ENCODE assay signal across 15 cellular contexts in genomic region chr1:205998457-205999241, GRCh38. TPM values are rescaled to one million over a fixed set of nuclear protein-coding genes. Genes with fewer than 3 reads are reported as not detected.
DNase-seq lines count a peak whose midpoint lies in the region; ATAC-seq, FAIRE-seq and TF ChIP-seq lines count a peak whose summit lies in the region.
"Had no signal": no experiment of that assay in that cellular context is flagged by ENCODE, and none has a peak within 500 bp of the region (broad histone marks: within the 10 kb centered on the region; RNA-seq: fewer than 3 reads in every experiment).

No MANE protein-coding gene starts in this region.

- BruUV-seq in HepG2 (replicated peaks; lab: Mats Ljungman, UMichigan): no TSS peak

- no peak for TF ChIP-seq CTCF in right lobe of liver (IDR thresholded peaks at IDR 0.05)
- no peak for TF ChIP-seq CTCF in HepG2 (CRISPR knock-in tag; IDR thresholded peaks at IDR 0.05)
- TF ChIP-seq CTCF in cardiac muscle cell (IDR thresholded peaks at IDR 0.05; ENCODE audit: low read depth, low read length): no peak
- TF ChIP-seq CTCF in nephron (IDR thresholded peaks at IDR 0.05; ENCODE audit: unreplicated experiment in 3 of 3): no peak

- H3K4me3 Mint-ChIP-seq in nephron: peak overlapping the region in 1 of 3 experiments; percentile 3

- no peak overlapping the region for H3K4me2 ChIP-seq in HepG2 (ENCODE audit: low read depth, low read length)

- no peaks in the 10 kb centered on the region for H3K27me3 Mint-ChIP-seq in nephron (ENCODE audit: low read depth)

- peak; percentile 62 to 85 (median 72) for ATAC-seq in right lobe of liver
- ATAC-seq in HepG2: no peak

- H3K4me1 Mint-ChIP-seq in nephron: peaks cover 54% of the 10 kb centered on the region

- DNase-seq in right lobe of liver (peak in 2 of 3 donors; percentile 69 to 86), HepG2 (ENCODE audit: low spot score) (no peak), cardiac muscle cell (ENCODE audit: low read depth in 1 of 2, low spot score in 1 of 2) (peak in 1 of 2 donors; percentile 89), NCI-H774 (lab: John Stamatoyannopoulos, UW) (no peak), activated gamma-delta T cell treated with Interleukin-2 at 50 U/mL for 16 hours (no peak), NCI-H187 treated with DMSO at 0.1 percent for 48 hours (lab: John Stamatoyannopoulos, UW) (no peak)
- no peak for DNase-seq in activated CD4-positive, alpha-beta T cell treated with anti-CD3 and anti-CD28 coated beads, Interleukin-2, amount 50 U/mL, for 4 hours
- DNase-seq: dermis blood vessel endothelial cell, NCI-H526 treated with DMSO at 0.1 percent for 48 hours, SIG-M5, uterus had no signal

- POLR2A ChIA-PET in HepG2 (lab: Yijun Ruan, JAX): no interaction called here

- TF ChIP-seq EP300 in HepG2 (IDR thresholded peaks at IDR 0.05; ENCODE audit: low read depth in 2 of 2, low read length in 2 of 2) (no peak), HepG2 (CRISPR knock-in tag; IDR thresholded peaks at IDR 0.05; ENCODE audit: borderline replicate concordance) (no peak)

- intact Hi-C loops in right lobe of liver (cut with DNase I): no loop called here
- intact Hi-C loops in HepG2 (cut with micrococcal nuclease; ENCODE audit: unreplicated experiment): no loop called here

- in situ Hi-C loops in HepG2 (cut with HindIII; ENCODE audit: extremely low pct_ligation_motif_present, low pct_unique_long_range_greater_than_20kb): no loop called here

- no peaks in the 10 kb centered on the region for H3K36me3 ChIP-seq in right lobe of liver
- H3K36me3 ChIP-seq in HepG2 (replicated peaks in 1 of 2; ENCODE audit: control insufficient read depth in 1 of 2, insufficient read depth in 2 of 2, low read length in 2 of 2): no peaks in the 10 kb centered on the region
- H3K36me3 ChIP-seq in cardiac muscle cell: no peaks in the 10 kb centered on the region
- H3K36me3 ChIP-seq: uterus had no signal

- H3K79me2 ChIP-seq in HepG2 (ENCODE audit: insufficient read depth, low read length): no peaks in the 10 kb centered on the region

- no peak overlapping the region for H2AFZ ChIP-seq in HepG2 (ENCODE audit: low read length)

- no peak for FAIRE-seq in HepG2 (lab: Jason Lieb, UNC)
- FAIRE-seq: D721Med had no signal

- H3K36me3 Mint-ChIP-seq in nephron (ENCODE audit: low read depth): no peaks in the 10 kb centered on the region

- no peaks in the 10 kb centered on the region for H3K9me3 ChIP-seq in right lobe of liver
- no peaks in the 10 kb centered on the region for H3K9me3 ChIP-seq in HepG2 (ENCODE audit: low read length)
- H3K9me3 ChIP-seq in cardiac muscle cell (ENCODE audit: low read depth): no peaks in the 10 kb centered on the region
- H3K9me3 ChIP-seq: uterus had no signal

- 55% methylated on average over 10 of the region's 13 CpGs for WGBS in right lobe of liver (ENCODE audit: insufficient coverage, low coverage, low lambda C conversion rate, missing lambda C conversion rate)
- WGBS in HepG2 (ENCODE audit: low lambda C conversion rate): 59% methylated on average over 13 of the region's 13 CpGs

- no peak for TF ChIP-seq RAD21 in HepG2 (CRISPR knock-in tag; IDR thresholded peaks at IDR 0.05)

- H3K27me3 ChIP-seq in right lobe of liver: no peaks in the 10 kb centered on the region
- H3K27me3 ChIP-seq in HepG2 (ENCODE audit: control insufficient read depth in 1 of 2, insufficient read depth in 2 of 2, low read length in 2 of 2): peaks cover 0 to 2% of the 10 kb centered on the region in 2 experiments; a peak in 2 of 5 replicates
- no peaks in the 10 kb centered on the region for H3K27me3 ChIP-seq in cardiac muscle cell
- H3K27me3 ChIP-seq: uterus had no signal

- TF ChIP-seq POLR2A in right lobe of liver (IDR thresholded peaks at IDR 0.05) (no peak), HepG2 (IDR thresholded peaks at IDR 0.05; ENCODE audit: insufficient read depth in 1 of 2, low read depth in 2 of 2, low read length in 2 of 2) (no peak)

- CTCF ChIA-PET in HepG2 (lab: Yijun Ruan, JAX; ENCODE audit: low intra/inter-chr PET ratio, low total read pairs): no interaction called here

- no peak overlapping the region for H3K9ac ChIP-seq in HepG2 (ENCODE audit: insufficient read depth, low read depth, low read length)

- peaks cover 6% of the 10 kb centered on the region for H3K9me3 Mint-ChIP-seq in nephron

- peak overlapping the region; percentile 21 to 32 (median 21) for H3K27ac Mint-ChIP-seq in nephron

- H3K27ac ChIP-seq in right lobe of liver (no peak overlapping the region), HepG2 (ENCODE audit: extremely low read length, insufficient read depth, low read length) (no peak overlapping the region), cardiac muscle cell (peak overlapping the region; percentile 95)
- H3K27ac ChIP-seq: uterus had no signal

- H3K4me3 ChIP-seq in right lobe of liver (no peak overlapping the region), HepG2 (replicated peaks in 1 of 3; ENCODE audit: insufficient read depth in 1 of 3, low read depth in 2 of 3, low read length in 3 of 3) (no peak overlapping the region), cardiac muscle cell (no peak overlapping the region)
- H3K4me3 ChIP-seq: uterus had no signal

- no peaks in the 10 kb centered on the region for H4K20me1 ChIP-seq in HepG2 (ENCODE audit: insufficient read depth, low read length)

- H3K4me1 ChIP-seq in right lobe of liver: peaks cover 0 to 8% (median 0%) of the 10 kb centered on the region in 4 donors
- peaks cover 2% of the 10 kb centered on the region for H3K4me1 ChIP-seq in HepG2 (ENCODE audit: insufficient read depth, low read length)
- peaks cover 27% of the 10 kb centered on the region for H3K4me1 ChIP-seq in cardiac muscle cell (ENCODE audit: low read depth)
- H3K4me1 ChIP-seq: uterus had no signal

RNA-seq across cellular contexts. Expression of gene RAB7B, which starts 4.5 kb away (rescaled TPM):
- 1 to 10 TPM in 1 of 6 experiments, under 1 TPM in 5; 0.14 to 1.4 (median 0.37) TPM for total RNA-seq in right lobe of liver
- 0.34 and 0.46 TPM in 2 replicates for total RNA-seq in HepG2 (2016; rRNA removed; fragmentation: Illumina TruSeq; extraction: Trizol)
- not detected in 2 replicates for total RNA-seq in HepG2 (2016; cell fraction: cytosol; rRNA removed; fragmentation: Illumina TruSeq; extraction: Trizol; ENCODE audit: low read depth)
- 0.32 and 0.49 TPM in 2 replicates for total RNA-seq in HepG2 (2016; cell fraction: insoluble cytoplasmic fraction; rRNA removed; fragmentation: Illumina TruSeq; extraction: Trizol)
- total RNA-seq in HepG2 (2016; cell fraction: membrane; rRNA removed; fragmentation: Illumina TruSeq; extraction: Trizol): 0.22 TPM in 1 of 2 replicates, not detected in the other
- total RNA-seq in HepG2 (2016; cell fraction: nucleus; rRNA removed; fragmentation: Illumina TruSeq; extraction: Trizol): 0.19 and 0.28 TPM in 2 replicates
- polyA plus RNA-seq in HepG2 (2011; rRNA removed): 0.05 and 0.39 TPM in 2 replicates
- polyA plus RNA-seq in HepG2 (2011; cell fraction: cytosol; rRNA removed): 0.09 and 0.19 TPM in 2 replicates
- polyA plus RNA-seq in HepG2 (2011; cell fraction: nucleus; rRNA removed): 0.31 and 0.34 TPM in 2 replicates
- polyA plus RNA-seq in HepG2 (2012): not detected in 2 replicates
- 0.06 and 0.08 TPM in 2 replicates for polyA plus RNA-seq in HepG2 (2016; cell fraction: cytosol; fragmentation: Illumina TruSeq; extraction: Trizol; ENCODE audit: low read depth)
- 0.50 and 0.66 TPM in 2 replicates for polyA plus RNA-seq in HepG2 (2016; cell fraction: insoluble cytoplasmic fraction; fragmentation: Illumina TruSeq; extraction: Trizol; ENCODE audit: low read depth)
- 0.10 TPM in 1 of 2 replicates, not detected in the other for polyA plus RNA-seq in HepG2 (2016; cell fraction: membrane; fragmentation: Illumina TruSeq; extraction: Trizol; ENCODE audit: low read depth)
- 0.24 TPM in 1 of 2 replicates, not detected in the other for polyA plus RNA-seq in HepG2 (2016; cell fraction: nucleus; fragmentation: Illumina TruSeq; extraction: Trizol; ENCODE audit: insufficient read depth, low read depth)
- polyA minus RNA-seq in HepG2 (2011; rRNA and poly(A)+ RNA removed; ENCODE audit: low replicate concordance): 0.12 TPM in 1 of 2 replicates, not detected in the other
- not detected in 2 replicates for polyA minus RNA-seq in HepG2 (2011; cell fraction: cytosol; rRNA and poly(A)+ RNA removed)
- polyA minus RNA-seq in HepG2 (2011; cell fraction: nucleus; rRNA and poly(A)+ RNA removed): not detected in 2 replicates
- 1.2 and 2.1 TPM in 2 replicates for total RNA-seq in cardiac muscle cell
- polyA plus RNA-seq in cardiac muscle cell: 2.2 and 4.9 TPM in 2 replicates
- total RNA-seq: dermis blood vessel endothelial cell had no signal

RNA-seq across cellular contexts. Expression of gene CTSE, which starts 25.0 kb away (rescaled TPM):
- total RNA-seq in right lobe of liver (under 1 TPM in 2 of 6 experiments, not detected in 4; 0.11 to 0.22 TPM), HepG2 (2016; rRNA removed; fragmentation: Illumina TruSeq; extraction: Trizol) (0.69 and 0.95 TPM in 2 replicates), cardiac muscle cell (not detected in 2 replicates)
- total RNA-seq in HepG2 (2016; cell fraction: cytosol; rRNA removed; fragmentation: Illumina TruSeq; extraction: Trizol; ENCODE audit: low read depth): 0.18 and 0.20 TPM in 2 replicates
- total RNA-seq in HepG2 (2016; cell fraction: insoluble cytoplasmic fraction; rRNA removed; fragmentation: Illumina TruSeq; extraction: Trizol): 0.62 and 0.76 TPM in 2 replicates
- total RNA-seq in HepG2 (2016; cell fraction: membrane; rRNA removed; fragmentation: Illumina TruSeq; extraction: Trizol): 0.19 and 0.48 TPM in 2 replicates
- 1.3 and 1.4 TPM in 2 replicates for total RNA-seq in HepG2 (2016; cell fraction: nucleus; rRNA removed; fragmentation: Illumina TruSeq; extraction: Trizol)
- polyA plus RNA-seq in HepG2 (2011; rRNA removed) (0.37 and 0.50 TPM in 2 replicates), cardiac muscle cell (not detected in 2 replicates)
- 0.50 and 0.58 TPM in 2 replicates for polyA plus RNA-seq in HepG2 (2011; cell fraction: cytosol; rRNA removed)
- 0.06 and 0.26 TPM in 2 replicates for polyA plus RNA-seq in HepG2 (2011; cell fraction: nucleus; rRNA removed)
- 0.19 and 0.23 TPM in 2 replicates for polyA plus RNA-seq in HepG2 (2012)
- 0.18 and 0.36 TPM in 2 replicates for polyA plus RNA-seq in HepG2 (2016; cell fraction: cytosol; fragmentation: Illumina TruSeq; extraction: Trizol; ENCODE audit: low read depth)
- polyA plus RNA-seq in HepG2 (2016; cell fraction: insoluble cytoplasmic fraction; fragmentation: Illumina TruSeq; extraction: Trizol; ENCODE audit: low read depth): 0.30 and 0.46 TPM in 2 replicates
- polyA plus RNA-seq in HepG2 (2016; cell fraction: membrane; fragmentation: Illumina TruSeq; extraction: Trizol; ENCODE audit: low read depth): 0.26 and 0.27 TPM in 2 replicates
- 1.6 and 2.5 TPM in 2 replicates for polyA plus RNA-seq in HepG2 (2016; cell fraction: nucleus; fragmentation: Illumina TruSeq; extraction: Trizol; ENCODE audit: insufficient read depth, low read depth)
- polyA minus RNA-seq in HepG2 (2011; rRNA and poly(A)+ RNA removed; ENCODE audit: low replicate concordance): 0.07 and 0.26 TPM in 2 replicates
- not detected in 2 replicates for polyA minus RNA-seq in HepG2 (2011; cell fraction: cytosol; rRNA and poly(A)+ RNA removed)
- 0.25 TPM in 1 of 2 replicates, not detected in the other for polyA minus RNA-seq in HepG2 (2011; cell fraction: nucleus; rRNA and poly(A)+ RNA removed)
- total RNA-seq: dermis blood vessel endothelial cell, omental fat pad had no signal

RNA-seq across cellular contexts. Expression of gene RHEX, which starts 54.3 kb away (rescaled TPM):
- under 1 TPM in 5 of 6 experiments, not detected in 1; 0.18 to 0.57 (median 0.26) TPM for total RNA-seq in right lobe of liver
- 1.6 and 2.7 TPM in 2 replicates for total RNA-seq in HepG2 (2016; rRNA removed; fragmentation: Illumina TruSeq; extraction: Trizol)
- total RNA-seq in HepG2 (2016; cell fraction: cytosol; rRNA removed; fragmentation: Illumina TruSeq; extraction: Trizol; ENCODE audit: low read depth): 0.51 and 0.71 TPM in 2 replicates
- 1.9 and 3.2 TPM in 2 replicates for total RNA-seq in HepG2 (2016; cell fraction: insoluble cytoplasmic fraction; rRNA removed; fragmentation: Illumina TruSeq; extraction: Trizol)
- 1.2 and 1.3 TPM in 2 replicates for total RNA-seq in HepG2 (2016; cell fraction: membrane; rRNA removed; fragmentation: Illumina TruSeq; extraction: Trizol)
- 9.2 and 9.4 TPM in 2 replicates for total RNA-seq in HepG2 (2016; cell fraction: nucleus; rRNA removed; fragmentation: Illumina TruSeq; extraction: Trizol)
- polyA plus RNA-seq in HepG2 (2011; rRNA removed): 1.3 and 1.4 TPM in 2 replicates
- polyA plus RNA-seq in HepG2 (2011; cell fraction: cytosol; rRNA removed): 0.76 and 0.82 TPM in 2 replicates
- polyA plus RNA-seq in HepG2 (2011; cell fraction: nucleus; rRNA removed): 3.7 and 4.5 TPM in 2 replicates
- polyA plus RNA-seq in HepG2 (2012): 1.2 and 2.7 TPM in 2 replicates
- polyA plus RNA-seq in HepG2 (2016; cell fraction: cytosol; fragmentation: Illumina TruSeq; extraction: Trizol; ENCODE audit: low read depth): 0.32 and 0.57 TPM in 2 replicates
- polyA plus RNA-seq in HepG2 (2016; cell fraction: insoluble cytoplasmic fraction; fragmentation: Illumina TruSeq; extraction: Trizol; ENCODE audit: low read depth): 1.2 and 1.8 TPM in 2 replicates
- 0.90 and 1.1 TPM in 2 replicates for polyA plus RNA-seq in HepG2 (2016; cell fraction: membrane; fragmentation: Illumina TruSeq; extraction: Trizol; ENCODE audit: low read depth)
- polyA plus RNA-seq in HepG2 (2016; cell fraction: nucleus; fragmentation: Illumina TruSeq; extraction: Trizol; ENCODE audit: insufficient read depth, low read depth): 7.6 and 8.5 TPM in 2 replicates
- polyA minus RNA-seq in HepG2 (2011; rRNA and poly(A)+ RNA removed; ENCODE audit: low replicate concordance): 2.5 TPM in 1 of 2 replicates, not detected in the other
- polyA minus RNA-seq in HepG2 (2011; cell fraction: cytosol; rRNA and poly(A)+ RNA removed): 1.4 TPM in 1 of 2 replicates, not detected in the other
- 7.7 and 10.4 TPM in 2 replicates for polyA minus RNA-seq in HepG2 (2011; cell fraction: nucleus; rRNA and poly(A)+ RNA removed)
- total RNA-seq in cardiac muscle cell: 10.9 and 16.2 TPM in 2 replicates
- 7.3 and 28.6 TPM in 2 replicates for polyA plus RNA-seq in cardiac muscle cell
- total RNA-seq: dermis blood vessel endothelial cell, HT-29 had no signal

RNA-seq across cellular contexts. Expression of gene SLC26A9, which starts 55.4 kb away (rescaled TPM):
- total RNA-seq in right lobe of liver (under 1 TPM in 1 of 6 experiments, not detected in 5; 0.09 TPM), HepG2 (2016; rRNA removed; fragmentation: Illumina TruSeq; extraction: Trizol) (0.04 and 0.15 TPM in 2 replicates), cardiac muscle cell (1.0 and 2.9 TPM in 2 replicates)
- not detected in 2 replicates for total RNA-seq in HepG2 (2016; cell fraction: cytosol; rRNA removed; fragmentation: Illumina TruSeq; extraction: Trizol; ENCODE audit: low read depth)
- 0.04 TPM in 1 of 2 replicates, not detected in the other for total RNA-seq in HepG2 (2016; cell fraction: insoluble cytoplasmic fraction; rRNA removed; fragmentation: Illumina TruSeq; extraction: Trizol)
- 0.06 TPM in 1 of 2 replicates, not detected in the other for total RNA-seq in HepG2 (2016; cell fraction: membrane; rRNA removed; fragmentation: Illumina TruSeq; extraction: Trizol)
- 0.09 TPM in 1 of 2 replicates, not detected in the other for total RNA-seq in HepG2 (2016; cell fraction: nucleus; rRNA removed; fragmentation: Illumina TruSeq; extraction: Trizol)
- polyA plus RNA-seq in HepG2 (2011; rRNA removed) (0.03 and 0.11 TPM in 2 replicates), cardiac muscle cell (2.8 and 4.0 TPM in 2 replicates)
- polyA plus RNA-seq in HepG2 (2011; cell fraction: cytosol; rRNA removed): 0.03 TPM in 2 replicates
- polyA plus RNA-seq in HepG2 (2011; cell fraction: nucleus; rRNA removed): 0.19 and 0.43 TPM in 2 replicates
- polyA plus RNA-seq in HepG2 (2012): 0.04 TPM in 1 of 2 replicates, not detected in the other
- polyA plus RNA-seq in HepG2 (2016; cell fraction: cytosol; fragmentation: Illumina TruSeq; extraction: Trizol; ENCODE audit: low read depth): not detected in 2 replicates
- polyA plus RNA-seq in HepG2 (2016; cell fraction: insoluble cytoplasmic fraction; fragmentation: Illumina TruSeq; extraction: Trizol; ENCODE audit: low read depth): 0.09 TPM in 1 of 2 replicates, not detected in the other
- 0.07 and 0.13 TPM in 2 replicates for polyA plus RNA-seq in HepG2 (2016; cell fraction: membrane; fragmentation: Illumina TruSeq; extraction: Trizol; ENCODE audit: low read depth)
- 0.40 and 0.41 TPM in 2 replicates for polyA plus RNA-seq in HepG2 (2016; cell fraction: nucleus; fragmentation: Illumina TruSeq; extraction: Trizol; ENCODE audit: insufficient read depth, low read depth)
- polyA minus RNA-seq in HepG2 (2011; rRNA and poly(A)+ RNA removed; ENCODE audit: low replicate concordance): 0.02 and 0.09 TPM in 2 replicates
- polyA minus RNA-seq in HepG2 (2011; cell fraction: cytosol; rRNA and poly(A)+ RNA removed): not detected in 2 replicates
- polyA minus RNA-seq in HepG2 (2011; cell fraction: nucleus; rRNA and poly(A)+ RNA removed): 0.39 TPM in 1 of 2 replicates, not detected in the other
- total RNA-seq: dermis blood vessel endothelial cell, uterus had no signal

Comparison
In these comparisons a context has a peak if more than half of its experiments do, and no peak if none do; other contexts are left out.
1. DNase-seq: peak in right lobe of liver (2 of 3); none in HepG2 (single experiment), NCI-H774 (single experiment), activated CD4-positive, alpha-beta T cell treated with anti-CD3 and anti-CD28 coated beads, Interleukin-2, amount 50 U/mL, for 4 hours (0 of 2), activated gamma-delta T cell treated with Interleukin-2 at 50 U/mL for 16 hours (single experiment) and NCI-H187 treated with DMSO at 0.1 percent for 48 hours (single experiment).